In the genomic region with DNA sequence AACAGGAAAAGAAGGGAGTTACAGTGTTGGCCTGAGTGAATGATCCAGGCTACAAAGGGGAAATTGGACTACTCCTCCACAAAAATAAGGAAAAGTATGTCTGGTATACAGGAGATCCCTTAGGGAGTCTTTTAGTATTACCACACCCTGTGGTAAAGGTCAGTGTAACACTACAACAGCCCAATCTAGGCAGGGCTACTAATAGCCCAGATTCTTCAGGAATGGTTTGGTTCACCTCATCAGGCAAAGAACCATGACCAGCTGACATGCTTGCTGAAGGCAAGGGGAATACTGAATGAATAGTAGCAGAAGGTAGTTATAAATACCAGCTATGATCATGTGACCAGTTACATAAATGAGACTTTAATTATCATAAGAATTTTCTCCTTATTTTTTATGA, we compare ENCODE assay signal across 20 cellular contexts.
DNase-seq lines count a peak whose midpoint lies in the region; ATAC-seq, FAIRE-seq and TF ChIP-seq lines count a peak whose summit lies in the region.
"Had no signal": no experiment of that assay in that cellular context is flagged by ENCODE, and none has a peak within 500 bp of the region (broad histone marks: within the 10 kb centered on the region; RNA-seq: fewer than 3 reads in every experiment).

No MANE protein-coding gene starts in this region.

- no peak for FAIRE-seq in K562 (lab: Jason Lieb, UNC)
- FAIRE-seq: GM12892, GM18507 had no signal

- DNase-seq in K562 (ENCODE audit: extremely low read depth in 1 of 4, low spot score in 3 of 4) = no peak
- peak; percentile 72 for DNase-seq in myocyte (ENCODE audit: low read depth)
- DNase-seq in DMS53 treated with DMSO at 0.1 percent for 48 hours (lab: John Stamatoyannopoulos, UW; ENCODE audit: unreplicated experiment) = no peak
- no peak for DNase-seq in esophagus muscularis mucosa (ENCODE audit: extremely low spot score)
- no peak for DNase-seq in NCI-H128 (lab: John Stamatoyannopoulos, UW; ENCODE audit: unreplicated experiment)
- DNase-seq: 8988T; C1 segment of cervical spinal cord; CD4-positive, CD25-positive, alpha-beta regulatory T cell; CD8-positive, alpha-beta memory T cell; COR-L47; DMS 273 treated with DMSO at 0.1 percent for 48 hours; DMS53; GDM1; HCEC 1CT had no signal

- H3K27ac ChIP-seq in BLaER1 treated with 17β-estradiol and CSF1 and Interleukin-3, amounts not matched to agents 10 nM and 100 nM = no peak overlapping the region
- no peak overlapping the region for H3K27ac ChIP-seq in K562 (ENCODE audit: extremely low read depth, low read depth, low read length)
- H3K27ac ChIP-seq in esophagus muscularis mucosa (replicated peaks in 1 of 4) = no peak overlapping the region
- H3K27ac ChIP-seq: HL-60 had no signal

- no peak overlapping the region for H2AFZ ChIP-seq in K562 (ENCODE audit: low read depth, low read length)
- H2AFZ ChIP-seq: GM23338 had no signal

- intact Hi-C loops in K562 (cut with micrococcal nuclease) (no loop called here), esophagus muscularis mucosa (cut with DNase I) (no loop called here)

- no peak overlapping the region for H3K4me3 ChIP-seq in BLaER1 treated with 17β-estradiol and CSF1 and Interleukin-3, amounts not matched to agents 10 nM and 100 nM
- H3K4me3 ChIP-seq in K562 (no peak overlapping the region), esophagus muscularis mucosa (no peak overlapping the region)
- H3K4me3 ChIP-seq: GM23338 had no signal

- ATAC-seq in K562 (no peak), GM19351 (IDR thresholded peaks at IDR 0.05; ENCODE audit: unreplicated experiment) (no peak)
- ATAC-seq: GM23338 had no signal

- peaks cover 5 to 18% (median 13%) of the 10 kb centered on the region in 10 experiments; a peak in 17 of 20 replicates for H3K4me1 ChIP-seq in BLaER1 treated with 17β-estradiol and CSF1 and Interleukin-3, amounts not matched to agents 10 nM and 100 nM
- H3K4me1 ChIP-seq in K562 (replicated peaks in 1 of 2; ENCODE audit: control insufficient read depth in 2 of 2, insufficient read depth in 2 of 2, low read length in 2 of 2) (no peaks in the 10 kb centered on the region), esophagus muscularis mucosa (no peaks in the 10 kb centered on the region)

- CTCF ChIA-PET in K562 (lab: Yijun Ruan, JAX; ENCODE audit: low intra/inter-chr PET ratio) = no interaction called here

- POLR2A ChIA-PET in K562 (lab: Yijun Ruan, JAX) = no interaction called here

- peaks cover 0 to 21% (median 14%) of the 10 kb centered on the region in 11 experiments; a peak in 15 of 22 replicates for H3K9me3 ChIP-seq in BLaER1 treated with 17β-estradiol and CSF1 and Interleukin-3, amounts not matched to agents 10 nM and 100 nM (replicated peaks in 1 of 11)
- H3K9me3 ChIP-seq in K562 (replicated peaks; ENCODE audit: control insufficient read depth, insufficient read depth, low read depth, low read length) = no peaks in the 10 kb centered on the region
- H3K9me3 ChIP-seq in esophagus muscularis mucosa = no peaks in the 10 kb centered on the region

- TF ChIP-seq EP300 in K562 (IDR thresholded peaks at IDR 0.05; ENCODE audit: low read length) (no peak), esophagus muscularis mucosa (IDR thresholded peaks at IDR 0.05) (no peak)

- TF ChIP-seq CTCF in K562 (IDR thresholded peaks at IDR 0.05 in 2 of 3, conservative IDR thresholded peaks at IDR 0.05 in 1 of 3; ENCODE audit: insufficient read depth in 2 of 3, low read depth in 1 of 3, low read length in 3 of 3) (no peak), esophagus muscularis mucosa (IDR thresholded peaks at IDR 0.05) (no peak)

- no peaks in the 10 kb centered on the region for H4K20me1 ChIP-seq in BLaER1 treated with 17β-estradiol and CSF1 and Interleukin-3, amounts not matched to agents 10 nM and 100 nM
- H4K20me1 ChIP-seq in K562 (replicated peaks; ENCODE audit: control insufficient read depth, insufficient read depth, low read length) = no peaks in the 10 kb centered on the region

- H3K9ac ChIP-seq in BLaER1 treated with 17β-estradiol and CSF1 and Interleukin-3, amounts not matched to agents 10 nM and 100 nM = no peak overlapping the region
- H3K9ac ChIP-seq in K562 (ENCODE audit: insufficient read depth in 1 of 2, low read depth in 2 of 2, low read length in 2 of 2) = no peak overlapping the region

- in situ Hi-C loops in K562 (cut with MboI) = no loop called here

- no peaks in the 10 kb centered on the region for H3K79me2 ChIP-seq in K562 (ENCODE audit: control insufficient read depth, insufficient read depth, low read length)

- no peaks in the 10 kb centered on the region; a peak in 1 of 22 replicates for H3K36me3 ChIP-seq in BLaER1 treated with 17β-estradiol and CSF1 and Interleukin-3, amounts not matched to agents 10 nM and 100 nM
- H3K36me3 ChIP-seq in K562 (ENCODE audit: control insufficient read depth, insufficient read depth, low read length) = no peaks in the 10 kb centered on the region
- H3K36me3 ChIP-seq in esophagus muscularis mucosa = no peaks in the 10 kb centered on the region

- H3K9me1 ChIP-seq in K562 (ENCODE audit: control insufficient read depth, insufficient read depth, low read length) = no peaks in the 10 kb centered on the region

- BruUV-seq in K562 (replicated peaks; lab: Mats Ljungman, UMichigan) = no TSS peak

- H3K27me3 ChIP-seq in BLaER1 treated with 17β-estradiol and CSF1 and Interleukin-3, amounts not matched to agents 10 nM and 100 nM = no peaks in the 10 kb centered on the region
- H3K27me3 ChIP-seq in K562 (ENCODE audit: control insufficient read depth in 2 of 2, insufficient read depth in 2 of 2, low read length in 2 of 2) = no peaks in the 10 kb centered on the region
- no peaks in the 10 kb centered on the region for H3K27me3 ChIP-seq in esophagus muscularis mucosa

- TF ChIP-seq RAD21 in K562 (CRISPR knock-in tag; conservative IDR thresholded peaks at IDR 0.05 in 1 of 2, IDR thresholded peaks at IDR 0.05 in 1 of 2) = no peak

- no peak for TF ChIP-seq POLR2A in K562 (conservative IDR thresholded peaks at IDR 0.05)
- TF ChIP-seq POLR2A in esophagus muscularis mucosa (IDR thresholded peaks at IDR 0.05; ENCODE audit: low read depth) = no peak

- H3K4me2 ChIP-seq in BLaER1 treated with 17β-estradiol and CSF1 and Interleukin-3, amounts not matched to agents 10 nM and 100 nM = peak overlapping the region in 8 of 11 experiments; percentile 9 to 63 (median 34); a peak in 14 of 22 replicates
- no peak overlapping the region for H3K4me2 ChIP-seq in K562 (ENCODE audit: insufficient read depth, low read length)
- H3K4me2 ChIP-seq: GM23338 had no signal

TF ChIP-seq in K562, 482 proteins besides CTCF, POLR2A, EP300 and RAD21:
- TF ChIP-seq, protein P1, sequence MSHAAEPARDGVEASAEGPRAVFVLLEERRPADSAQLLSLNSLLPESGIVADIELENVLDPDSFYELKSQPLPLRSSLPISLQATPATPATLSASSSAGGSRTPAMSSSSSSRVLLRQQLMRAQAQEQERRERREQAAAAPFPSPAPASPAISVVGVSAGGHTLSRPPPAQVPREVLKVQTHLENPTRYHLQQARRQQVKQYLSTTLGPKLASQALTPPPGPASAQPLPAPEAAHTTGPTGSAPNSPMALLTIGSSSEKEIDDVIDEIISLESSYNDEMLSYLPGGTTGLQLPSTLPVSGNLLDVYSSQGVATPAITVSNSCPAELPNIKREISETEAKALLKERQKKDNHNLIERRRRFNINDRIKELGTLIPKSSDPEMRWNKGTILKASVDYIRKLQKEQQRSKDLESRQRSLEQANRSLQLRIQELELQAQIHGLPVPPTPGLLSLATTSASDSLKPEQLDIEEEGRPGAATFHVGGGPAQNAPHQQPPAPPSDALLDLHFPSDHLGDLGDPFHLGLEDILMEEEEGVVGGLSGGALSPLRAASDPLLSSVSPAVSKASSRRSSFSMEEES (CRISPR knock-in tag; IDR thresholded peaks at IDR 0.05) = peak; percentile 9; the same call in 1 of the 2 replicates
- TF ChIP-seq HMG20A (CRISPR knock-in tag; conservative IDR thresholded peaks at IDR 0.05) = no peak
